In the genomic region with DNA sequence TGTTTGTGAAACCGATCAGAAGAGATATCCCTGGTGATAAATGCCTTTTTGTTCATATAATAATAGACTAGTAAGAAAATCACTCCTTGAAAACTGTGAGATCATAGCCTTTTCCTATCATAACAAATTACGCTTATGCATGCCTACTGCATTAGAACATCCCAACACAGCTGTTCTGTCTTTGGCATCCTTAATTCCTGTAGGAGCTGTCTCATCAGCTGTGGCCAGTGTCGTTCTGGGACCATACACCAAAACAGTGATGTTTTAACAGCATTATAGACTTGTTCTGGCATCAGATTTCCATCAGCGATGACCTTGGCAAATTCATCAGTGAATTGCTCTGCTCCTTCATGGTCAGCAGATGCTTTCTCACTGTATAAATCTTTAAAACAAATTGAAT, we compare ENCODE assay signal across 14 cellular contexts.
A peak's percentile ranks its signal among the peaks of the same experiment; 100 is the strongest.
DNase-seq lines count a peak whose midpoint lies in the region; ATAC-seq lines count a peak whose summit lies in the region.
"Had no signal": no experiment of that assay in that cellular context is flagged by ENCODE, and none has a peak within 500 bp of the region (broad histone marks: within the 10 kb centered on the region; RNA-seq: fewer than 3 reads in every experiment).

No MANE protein-coding gene starts in this region.

- H3K9me3 Mint-ChIP-seq in naive thymus-derived CD8-positive, alpha-beta T cell = no peaks in the 10 kb centered on the region

- no peak overlapping the region for H3K27ac Mint-ChIP-seq in naive thymus-derived CD8-positive, alpha-beta T cell

- H3K4me1 Mint-ChIP-seq in naive thymus-derived CD8-positive, alpha-beta T cell = peaks cover 0 to 9% (median under 1%) of the 10 kb centered on the region in 4 donors

- peaks cover 0 to 9% (median 8%) of the 10 kb centered on the region in 3 donors for H3K36me3 Mint-ChIP-seq in naive thymus-derived CD8-positive, alpha-beta T cell

- DNase-seq in GM04504 (ENCODE audit: low read depth) (peak; percentile 58), SK-N-DZ (ENCODE audit: low spot score) (peak; percentile 79), fibroblast of peridontal ligament (ENCODE audit: extremely low read depth) (peak; percentile 91), skeletal muscle cell (ENCODE audit: low read depth) (peak; percentile 90), NCI-H774 (lab: John Stamatoyannopoulos, UW) (no peak)
- no peak for DNase-seq in naive thymus-derived CD8-positive, alpha-beta T cell
- DNase-seq: activated CD4-positive, alpha-beta T cell treated with anti-CD3 and anti-CD28 coated beads for 1 hour; activated T-cell treated with anti-CD3 and anti-CD28 coated beads, Interleukin-2, amount 50 U/mL, for 48 hours; DMS 273 treated with DMSO at 0.1 percent for 48 hours; NCI-H1694; NK-92 treated with Interleukin-12 subunit alpha and Interleukin-12 subunit beta, amount 100 ng/mL, for 24 hours; sigmoid colon; SW 1271 had no signal

- no peaks in the 10 kb centered on the region for H3K27me3 Mint-ChIP-seq in naive thymus-derived CD8-positive, alpha-beta T cell

- H3K4me3 ChIP-seq in skeletal muscle cell (ENCODE audit: low read depth, low read length) = no peak overlapping the region
- H3K4me3 ChIP-seq: sigmoid colon had no signal

- no peak overlapping the region for H3K4me3 Mint-ChIP-seq in naive thymus-derived CD8-positive, alpha-beta T cell

- POLR2A ChIA-PET in naive thymus-derived CD8-positive, alpha-beta T cell (lab: Charles Lee) = no interaction called here

- ATAC-seq in naive thymus-derived CD8-positive, alpha-beta T cell = no peak
- no peak for ATAC-seq in HG02763 (IDR thresholded peaks at IDR 0.05; ENCODE audit: unreplicated experiment)

Comparison
In these comparisons a context has a peak if more than half of its experiments do, and no peak if none do; other contexts are left out.
1. DNase-seq: peak in GM04504 (single experiment), SK-N-DZ (single experiment), fibroblast of peridontal ligament (single experiment) and skeletal muscle cell (single experiment); none in naive thymus-derived CD8-positive, alpha-beta T cell (0 of 10) and NCI-H774 (single experiment).